8 cellular contexts compared by ENCODE assay signal in genomic region chr18:63319383-63320040, GRCh38. TPM values are rescaled to one million over a fixed set of nuclear protein-coding genes. Genes with fewer than 3 reads are reported as not detected.
DNase-seq lines count a peak whose midpoint lies in the region; ATAC-seq and TF ChIP-seq lines count a peak whose summit lies in the region.

Gene BCL2, minus strand, starts transcription at chr18:63319769.

- H3K4me3 Mint-ChIP-seq in activated naive CD8-positive, alpha-beta T cell treated with anti-CD3 and anti-CD28 coated beads, Interleukin-2, amount 50 U/mL, for 24 hours = peak within 1 kb of the TSS; percentile 99

- no peaks in the 10 kb centered on the region for H3K27me3 ChIP-seq in parathyroid adenoma (ENCODE audit: control insufficient read depth, insufficient read depth, low read length)

- no peaks in the 10 kb centered on the region for H3K36me3 ChIP-seq in parathyroid adenoma (ENCODE audit: control insufficient read depth, insufficient read depth, low read length)

- H3K27ac ChIP-seq in parathyroid adenoma = peak within 1 kb of the TSS; percentile 80

- H2AFZ ChIP-seq in parathyroid adenoma = peak within 1 kb of the TSS; percentile 89

- peak within 1 kb of the TSS; percentile 69 for H3K9ac ChIP-seq in parathyroid adenoma

- H3K4me3 ChIP-seq in parathyroid adenoma (ENCODE audit: low read depth, low read length) = peak within 1 kb of the TSS; percentile 93

- H3K36me3 Mint-ChIP-seq in activated naive CD8-positive, alpha-beta T cell treated with anti-CD3 and anti-CD28 coated beads, Interleukin-2, amount 50 U/mL, for 24 hours (ENCODE audit: low read depth) = peaks cover 35% of the 10 kb centered on the region

- intact Hi-C loops in left cardiac atrium (cut with DNase I) = loop anchor here (5.0 kb wide), 2 partner anchors 187 to 302 kb away; no protein-coding TSS in a partner anchor

- peak within 1 kb of the TSS; percentile 78 for H3K4me2 ChIP-seq in parathyroid adenoma (ENCODE audit: low read length)

- peaks cover 12% of the 10 kb centered on the region for H3K4me1 ChIP-seq in parathyroid adenoma

- H3K27ac Mint-ChIP-seq in activated naive CD8-positive, alpha-beta T cell treated with anti-CD3 and anti-CD28 coated beads, Interleukin-2, amount 50 U/mL, for 24 hours = peak within 1 kb of the TSS; percentile 97

- DNase-seq in stimulated activated CD4-positive, alpha-beta T cell treated with anti-CD3 and anti-CD28 coated beads, Interleukin-12 subunit alpha, Interleukin-12 subunit beta, amount 100 ng/mL, for 4 hours = peak; percentile 41
- DNase-seq in stimulated activated CD4-positive, alpha-beta T cell treated with anti-CD3 and anti-CD28 coated beads, Interleukin-4, amount 100 ng/mL, for 4 hours = no peak
- DNase-seq in NCI-H526 (lab: John Stamatoyannopoulos, UW) (peak; percentile 14 to 76), left cardiac atrium (peak; percentile 40), GM13976 (ENCODE audit: low spot score) (no peak)
- no peak for DNase-seq in activated naive CD8-positive, alpha-beta T cell treated with anti-CD3 and anti-CD28 coated beads, Interleukin-2, amount 50 U/mL, for 24 hours

- no peaks in the 10 kb centered on the region for H3K9me3 Mint-ChIP-seq in activated naive CD8-positive, alpha-beta T cell treated with anti-CD3 and anti-CD28 coated beads, Interleukin-2, amount 50 U/mL, for 24 hours

- TF ChIP-seq CTCF in parathyroid adenoma (IDR thresholded peaks at IDR 0.05) = no peak
- no peak for TF ChIP-seq CTCF in GM13976 (IDR thresholded peaks at IDR 0.05; ENCODE audit: borderline replicate concordance, control extremely low read depth, extremely low read depth, insufficient read depth, missing control alignments)

- no peaks in the 10 kb centered on the region for H3K9me3 ChIP-seq in parathyroid adenoma (ENCODE audit: control insufficient read depth, low read length)

- ATAC-seq in HG02938 (IDR thresholded peaks at IDR 0.05; ENCODE audit: unreplicated experiment) = peak; percentile 9
- peak; percentile 23 for ATAC-seq in activated naive CD8-positive, alpha-beta T cell treated with anti-CD3 and anti-CD28 coated beads, Interleukin-2, amount 50 U/mL, for 24 hours
- ATAC-seq in left cardiac atrium = peak; percentile 0 to 49

- in situ Hi-C loops in GM13976 (cut with MboI; ENCODE audit: low sequenced_read_pairs, unreplicated experiment) = loop anchor here (5.0 kb wide), 2 partner anchors 162 to 302 kb away; no protein-coding TSS in a partner anchor

- no peaks in the 10 kb centered on the region for H3K79me2 ChIP-seq in parathyroid adenoma

- peaks cover 45% of the 10 kb centered on the region for H3K4me1 Mint-ChIP-seq in activated naive CD8-positive, alpha-beta T cell treated with anti-CD3 and anti-CD28 coated beads, Interleukin-2, amount 50 U/mL, for 24 hours

- no peaks in the 10 kb centered on the region for H3K27me3 Mint-ChIP-seq in activated naive CD8-positive, alpha-beta T cell treated with anti-CD3 and anti-CD28 coated beads, Interleukin-2, amount 50 U/mL, for 24 hours

RNA-seq across cellular contexts. Expression of gene BCL2, which starts in this region (rescaled TPM):
- 10 to 100 TPM; 10.1 to 11.6 TPM for total RNA-seq in left cardiac atrium

Comparison
In these comparisons a context has a peak if more than half of its experiments do, and no peak if none do; other contexts are left out.
1. DNase-seq: peak in stimulated activated CD4-positive, alpha-beta T cell treated with anti-CD3 and anti-CD28 coated beads, Interleukin-12 subunit alpha, Interleukin-12 subunit beta, amount 100 ng/mL, for 4 hours (single experiment), NCI-H526 (2 of 2) and left cardiac atrium (single experiment); none in stimulated activated CD4-positive, alpha-beta T cell treated with anti-CD3 and anti-CD28 coated beads, Interleukin-4, amount 100 ng/mL, for 4 hours (0 of 2), activated naive CD8-positive, alpha-beta T cell treated with anti-CD3 and anti-CD28 coated beads, Interleukin-2, amount 50 U/mL, for 24 hours (single experiment) and GM13976 (single experiment).
2. Peak in every context shown above with its lines, with median percentiles within 50 percentile points of each other: ATAC-seq.